Comparison of ENCODE assay signal across 8 cellular contexts in genomic region chr1:83488077-83488476, GRCh38.
DNase-seq lines count a peak whose midpoint lies in the region; ATAC-seq, FAIRE-seq and TF ChIP-seq lines count a peak whose summit lies in the region.
"Not testable (repeated sequence)": the region's sequence is repeated elsewhere in the genome, so short reads cannot be mapped to it uniquely, and the experiment has no call there.

No MANE protein-coding gene starts in this region.

- H3K27me3 ChIP-seq in H1 (replicated peaks in 1 of 4; ENCODE audit: control insufficient read depth in 3 of 4, extremely low read depth in 1 of 4, insufficient read depth in 3 of 4, low read length in 3 of 4) = not testable (repeated sequence)

- not testable (repeated sequence) for H4K20me1 ChIP-seq in H1 (replicated peaks in 1 of 2; ENCODE audit: control insufficient read depth in 1 of 2, insufficient read depth in 2 of 2, low read length in 2 of 2)

- H3K9me3 Mint-ChIP-seq in activated CD8-positive, alpha-beta T cell treated with anti-CD3 and anti-CD28 coated beads for 36 hours; stimulated activated memory B cell treated with anti-CD40 and anti-IgM and Interleukin-4, amounts not matched to agents 10 μg/mL and 1 μg/mL and 100 μg/mL, for 72 hours: not testable (repeated sequence)

- H2AK5ac ChIP-seq in H1 (ENCODE audit: low read depth, low read length) = not testable (repeated sequence)

- not testable (repeated sequence) for H3K79me1 ChIP-seq in H1 (ENCODE audit: low read depth, low read length)

- H2BK5ac ChIP-seq in H1 (ENCODE audit: low read depth, low read length) = not testable (repeated sequence)

- peak overlapping the region; percentile 85 for H3K27ac Mint-ChIP-seq in activated CD8-positive, alpha-beta T cell treated with anti-CD3 and anti-CD28 coated beads for 36 hours
- peak overlapping the region; percentile 79 for H3K27ac Mint-ChIP-seq in stimulated activated memory B cell treated with anti-CD40 and anti-IgM and Interleukin-4, amounts not matched to agents 10 μg/mL and 1 μg/mL and 100 μg/mL, for 72 hours

- ATAC-seq in GM18508 (IDR thresholded peaks at IDR 0.05; ENCODE audit: insufficient read depth, unreplicated experiment) (peak; percentile 94), GM19372 (IDR thresholded peaks at IDR 0.05; ENCODE audit: low read depth, unreplicated experiment) (peak; percentile 84), GM21723 (IDR thresholded peaks at IDR 0.05; ENCODE audit: unreplicated experiment) (peak; percentile 86), HG02981 (IDR thresholded peaks at IDR 0.05; ENCODE audit: unreplicated experiment) (peak; percentile 88), HG03442 (IDR thresholded peaks at IDR 0.05; ENCODE audit: unreplicated experiment) (peak; percentile 87)
- peak; percentile 92 for ATAC-seq in activated CD8-positive, alpha-beta T cell treated with anti-CD3 and anti-CD28 coated beads for 36 hours
- peak; percentile 85 for ATAC-seq in stimulated activated memory B cell treated with anti-CD40 and anti-IgM and Interleukin-4, amounts not matched to agents 10 μg/mL and 1 μg/mL and 100 μg/mL, for 72 hours

- not testable (repeated sequence) for H2BK15ac ChIP-seq in H1 (ENCODE audit: low read length)

- WGBS in H1 (ENCODE audit: extremely low coverage in 1 of 2, insufficient coverage in 1 of 2, insufficient read length in 1 of 2, insufficient replicate concordance in 2 of 2, low coverage in 1 of 2, low lambda C conversion rate in 2 of 2, missing lambda C conversion rate in 1 of 2), 2 experiments = no CpG with 5 or more reads among the region's 1 CpG

- POLR2A ChIA-PET in activated CD8-positive, alpha-beta T cell treated with anti-CD3 and anti-CD28 coated beads for 36 hours (lab: Charles Lee); H1 (lab: Charles Lee; ENCODE audit: partially characterized antibody): not testable (repeated sequence)

- H2AFZ ChIP-seq in H1 (ENCODE audit: low read length) = not testable (repeated sequence)

- not testable (repeated sequence) for H3K27me3 Mint-ChIP-seq in activated CD8-positive, alpha-beta T cell treated with anti-CD3 and anti-CD28 coated beads for 36 hours; stimulated activated memory B cell treated with anti-CD40 and anti-IgM and Interleukin-4, amounts not matched to agents 10 μg/mL and 1 μg/mL and 100 μg/mL, for 72 hours

- not testable (repeated sequence) for H3K36me3 Mint-ChIP-seq in activated CD8-positive, alpha-beta T cell treated with anti-CD3 and anti-CD28 coated beads for 36 hours (ENCODE audit: low read depth); stimulated activated memory B cell treated with anti-CD40 and anti-IgM and Interleukin-4, amounts not matched to agents 10 μg/mL and 1 μg/mL and 100 μg/mL, for 72 hours

- peak; percentile 68 for FAIRE-seq in H1 (lab: Jason Lieb, UNC)

- not testable (repeated sequence) for H2BK12ac ChIP-seq in H1 (ENCODE audit: low read depth, low read length)

- H3K9ac ChIP-seq in H1 (replicated peaks in 1 of 4; ENCODE audit: extremely low read depth in 1 of 4, low read depth in 3 of 4, low read length in 3 of 4) = not testable (repeated sequence)

- CTCF ChIA-PET in activated CD8-positive, alpha-beta T cell treated with anti-CD3 and anti-CD28 coated beads for 36 hours (lab: Charles Lee); H1 (lab: Charles Lee; ENCODE audit: partially characterized antibody): not testable (repeated sequence)

- H3K4me2 ChIP-seq in H1 (ENCODE audit: insufficient read depth in 1 of 2, low read depth in 2 of 2, low read length in 2 of 2) = not testable (repeated sequence)

- not testable (repeated sequence) for H2BK120ac ChIP-seq in H1 (replicated peaks; ENCODE audit: low read depth, low read length)

- not testable (repeated sequence) for TF ChIP-seq EP300 in H1 (IDR thresholded peaks at IDR 0.05; ENCODE audit: borderline replicate concordance in 1 of 2, low read depth in 2 of 2, low read length in 2 of 2)

- H3K4me3 Mint-ChIP-seq in activated CD8-positive, alpha-beta T cell treated with anti-CD3 and anti-CD28 coated beads for 36 hours; stimulated activated memory B cell treated with anti-CD40 and anti-IgM and Interleukin-4, amounts not matched to agents 10 μg/mL and 1 μg/mL and 100 μg/mL, for 72 hours: not testable (repeated sequence)

- H3K4me1 ChIP-seq in H1 (replicated peaks in 1 of 4; ENCODE audit: control insufficient read depth in 3 of 4, insufficient read depth in 4 of 4, low read length in 3 of 4) = not testable (repeated sequence)

- not testable (repeated sequence) for H3K14ac ChIP-seq in H1 (ENCODE audit: insufficient read length)

- H3K56ac ChIP-seq in H1 (replicated peaks; ENCODE audit: insufficient read length, low read depth, low read length) = not testable (repeated sequence)

- not testable (repeated sequence) for H3K27ac ChIP-seq in H1 (ENCODE audit: low read depth, low read length)

- H3K23ac ChIP-seq in H1 (ENCODE audit: insufficient read length) = not testable (repeated sequence)

- not testable (repeated sequence) for H3K4me3 ChIP-seq in H1 (ENCODE audit: extremely low read depth in 1 of 4, insufficient read depth in 2 of 4, low read depth in 3 of 4, low read length in 4 of 4)

- H3K36me3 ChIP-seq in H1 (ENCODE audit: control insufficient read depth in 2 of 4, insufficient read depth in 4 of 4, low read length in 3 of 4) = not testable (repeated sequence)

- not testable (repeated sequence) for H3K18ac ChIP-seq in H1 (ENCODE audit: extremely low read depth, low read length)

- DNase-seq in activated CD8-positive, alpha-beta T cell treated with anti-CD3 and anti-CD28 coated beads for 36 hours = peak; percentile 18
- not testable (repeated sequence) for DNase-seq in H1 (ENCODE audit: low read depth in 1 of 2, low spot score in 2 of 2)

- H3K23me2 ChIP-seq in H1 (ENCODE audit: low read depth, low read length) = not testable (repeated sequence)

- intact Hi-C loops in activated CD8-positive, alpha-beta T cell treated with anti-CD3 and anti-CD28 coated beads for 36 hours (cut with micrococcal nuclease) = not testable (repeated sequence)

- TF ChIP-seq CTCF in activated CD8-positive, alpha-beta T cell treated with anti-CD3 and anti-CD28 coated beads for 36 hours (IDR thresholded peaks at IDR 0.05); H1 (IDR thresholded peaks at IDR 0.05; ENCODE audit: control extremely low read depth in 1 of 3, insufficient read depth in 1 of 3, low read depth in 1 of 3, low read length in 3 of 3): not testable (repeated sequence)

- H2BK20ac ChIP-seq in H1 (ENCODE audit: low read length) = not testable (repeated sequence)

- H3K79me2 ChIP-seq in H1 (ENCODE audit: control insufficient read depth in 1 of 2, insufficient read depth in 2 of 2, low read length in 2 of 2) = not testable (repeated sequence)

- H4K5ac ChIP-seq in H1 (ENCODE audit: insufficient read length, low read depth, low read length) = not testable (repeated sequence)

- H3K4me1 Mint-ChIP-seq in activated CD8-positive, alpha-beta T cell treated with anti-CD3 and anti-CD28 coated beads for 36 hours (ENCODE audit: low read depth) = peaks cover 38% of the 10 kb centered on the region
- peaks cover 28% of the 10 kb centered on the region for H3K4me1 Mint-ChIP-seq in stimulated activated memory B cell treated with anti-CD40 and anti-IgM and Interleukin-4, amounts not matched to agents 10 μg/mL and 1 μg/mL and 100 μg/mL, for 72 hours

- not testable (repeated sequence) for H4K91ac ChIP-seq in H1 (replicated peaks; ENCODE audit: insufficient read length, low read length)

- not testable (repeated sequence) for TF ChIP-seq RAD21 in H1 (IDR thresholded peaks at IDR 0.05 in 1 of 2, conservative IDR thresholded peaks at IDR 0.05 in 1 of 2; ENCODE audit: low read depth in 2 of 2, low read length in 2 of 2)

- H3K4ac ChIP-seq in H1 (replicated peaks; ENCODE audit: insufficient read length, low read depth, low read length) = not testable (repeated sequence)

- TF ChIP-seq POLR2A in H1 (IDR thresholded peaks at IDR 0.05; ENCODE audit: control extremely low read depth in 1 of 2, low read depth in 2 of 2, low read length in 2 of 2) = not testable (repeated sequence)

- not testable (repeated sequence) for H4K8ac ChIP-seq in H1 (ENCODE audit: extremely low read depth, insufficient read depth, low read length)

- not testable (repeated sequence) for H3K9me3 ChIP-seq in H1 (ENCODE audit: insufficient read depth in 2 of 2, low read depth in 1 of 2, low read length in 1 of 2)
